19 cellular contexts compared by ENCODE assay signal in genomic region chr7:43626695-43627094, GRCh38. TPM values are rescaled to one million over a fixed set of nuclear protein-coding genes. Genes with fewer than 3 reads are reported as not detected.
DNase-seq lines count a peak whose midpoint lies in the region; ATAC-seq and TF ChIP-seq lines count a peak whose summit lies in the region.
"Had no signal": no experiment of that assay in that cellular context is flagged by ENCODE, and none has a peak within 500 bp of the region (broad histone marks: within the 10 kb centered on the region; RNA-seq: fewer than 3 reads in every experiment).

No MANE protein-coding gene starts in this region.

- ATAC-seq in GM18505 (IDR thresholded peaks at IDR 0.05; ENCODE audit: unreplicated experiment) (no peak), HG03039 (IDR thresholded peaks at IDR 0.05; ENCODE audit: unreplicated experiment) (no peak)
- no peak for ATAC-seq in central memory CD8-positive, alpha-beta T cell (replicated peaks; ENCODE audit: extremely low read depth, poor library complexity, severe bottlenecking)
- no peak for ATAC-seq in stimulated activated effector memory CD8-positive, alpha-beta T cell treated with anti-CD3 and anti-CD28 coated beads, Interleukin-12 subunit alpha, Interleukin-12 subunit beta, amount 100 ng/mL, for 72 hours
- ATAC-seq: sciatic nerve had no signal

- H3K4me1 Mint-ChIP-seq in activated naive CD4-positive, alpha-beta T cell treated with anti-CD3 and anti-CD28 coated beads for 36 hours (ENCODE audit: low read depth): peaks cover 91% of the 10 kb centered on the region
- peaks cover 84% of the 10 kb centered on the region for H3K4me1 Mint-ChIP-seq in central memory CD8-positive, alpha-beta T cell
- peaks cover 79% of the 10 kb centered on the region for H3K4me1 Mint-ChIP-seq in stimulated activated effector memory CD8-positive, alpha-beta T cell treated with anti-CD3 and anti-CD28 coated beads, Interleukin-12 subunit alpha, Interleukin-12 subunit beta, amount 100 ng/mL, for 72 hours

- CTCF ChIA-PET in activated naive CD4-positive, alpha-beta T cell treated with anti-CD3 and anti-CD28 coated beads for 36 hours (lab: Charles Lee): interaction anchor here (1.2 to 4.9 kb wide), 5 partner anchors 21 to 73 kb away, joined by 3 to 48 read pairs (median 7); partner anchors contain the start of gene STK17A

- H3K4me3 Mint-ChIP-seq in activated naive CD4-positive, alpha-beta T cell treated with anti-CD3 and anti-CD28 coated beads for 36 hours: no peak overlapping the region
- H3K4me3 Mint-ChIP-seq in central memory CD8-positive, alpha-beta T cell: peak overlapping the region; percentile 45
- no peak overlapping the region for H3K4me3 Mint-ChIP-seq in stimulated activated effector memory CD8-positive, alpha-beta T cell treated with anti-CD3 and anti-CD28 coated beads, Interleukin-12 subunit alpha, Interleukin-12 subunit beta, amount 100 ng/mL, for 72 hours
- H3K4me3 Mint-ChIP-seq: activated T-helper 1 cell treated with anti-CD3 and anti-CD28 coated beads, Interleukin-12 subunit alpha, Interleukin-12 subunit beta, Interleukin-2, Interleukin-4 antibody, amounts not matched to agents 30 ng/mL and 10 ng/mL and 1 ng/mL, durations not matched to agents 14 hours and 24 hours and 36 hours had no signal

- H3K27ac Mint-ChIP-seq in activated naive CD4-positive, alpha-beta T cell treated with anti-CD3 and anti-CD28 coated beads for 36 hours: peak overlapping the region; percentile 46
- H3K27ac Mint-ChIP-seq in central memory CD8-positive, alpha-beta T cell (ENCODE audit: low read depth): peak overlapping the region; percentile 76
- peak overlapping the region; percentile 75 for H3K27ac Mint-ChIP-seq in stimulated activated effector memory CD8-positive, alpha-beta T cell treated with anti-CD3 and anti-CD28 coated beads, Interleukin-12 subunit alpha, Interleukin-12 subunit beta, amount 100 ng/mL, for 72 hours
- H3K27ac Mint-ChIP-seq: activated T-helper 1 cell treated with anti-CD3 and anti-CD28 coated beads, Interleukin-12 subunit alpha, Interleukin-12 subunit beta, Interleukin-2, Interleukin-4 antibody, amounts not matched to agents 30 ng/mL and 10 ng/mL and 1 ng/mL, durations not matched to agents 14 hours and 24 hours and 36 hours had no signal

- peaks cover 63% of the 10 kb centered on the region for H3K36me3 Mint-ChIP-seq in activated naive CD4-positive, alpha-beta T cell treated with anti-CD3 and anti-CD28 coated beads for 36 hours (ENCODE audit: low read depth)
- H3K36me3 Mint-ChIP-seq in central memory CD8-positive, alpha-beta T cell (ENCODE audit: insufficient read depth): peaks cover 82% of the 10 kb centered on the region
- H3K36me3 Mint-ChIP-seq in stimulated activated effector memory CD8-positive, alpha-beta T cell treated with anti-CD3 and anti-CD28 coated beads, Interleukin-12 subunit alpha, Interleukin-12 subunit beta, amount 100 ng/mL, for 72 hours: peaks cover 27% of the 10 kb centered on the region

- no peaks in the 10 kb centered on the region for H3K9me3 Mint-ChIP-seq in activated naive CD4-positive, alpha-beta T cell treated with anti-CD3 and anti-CD28 coated beads for 36 hours
- no peaks in the 10 kb centered on the region for H3K9me3 Mint-ChIP-seq in central memory CD8-positive, alpha-beta T cell
- H3K9me3 Mint-ChIP-seq in stimulated activated effector memory CD8-positive, alpha-beta T cell treated with anti-CD3 and anti-CD28 coated beads, Interleukin-12 subunit alpha, Interleukin-12 subunit beta, amount 100 ng/mL, for 72 hours: no peaks in the 10 kb centered on the region
- H3K9me3 Mint-ChIP-seq: activated T-helper 1 cell treated with anti-CD3 and anti-CD28 coated beads, Interleukin-12 subunit alpha, Interleukin-12 subunit beta, Interleukin-2, Interleukin-4 antibody, amounts not matched to agents 30 ng/mL and 10 ng/mL and 1 ng/mL, durations not matched to agents 14 hours and 24 hours and 36 hours had no signal

- intact Hi-C loops in activated naive CD4-positive, alpha-beta T cell treated with anti-CD3 and anti-CD28 coated beads for 36 hours (cut with micrococcal nuclease): no loop called here

- no peaks in the 10 kb centered on the region for H3K27me3 Mint-ChIP-seq in activated naive CD4-positive, alpha-beta T cell treated with anti-CD3 and anti-CD28 coated beads for 36 hours (ENCODE audit: low read depth)
- H3K27me3 Mint-ChIP-seq in central memory CD8-positive, alpha-beta T cell: no peaks in the 10 kb centered on the region

- DNase-seq in activated naive CD4-positive, alpha-beta T cell treated with anti-CD3 and anti-CD28 coated beads for 36 hours: no peak
- no peak for DNase-seq in activated naive CD4-positive, alpha-beta T cell treated with Interleukin-2 at 50 U/mL for 16 hours
- no peak for DNase-seq in central memory CD8-positive, alpha-beta T cell (ENCODE audit: low spot score in 2 of 2)
- DNase-seq in stimulated activated effector memory CD8-positive, alpha-beta T cell treated with anti-CD3 and anti-CD28 coated beads, Interleukin-12 subunit alpha, Interleukin-12 subunit beta, amount 100 ng/mL, for 72 hours (ENCODE audit: low spot score in 2 of 2): no peak
- DNase-seq in HCEC 1CT (no peak), NCI-H1048 (lab: John Stamatoyannopoulos, UW) (no peak)
- DNase-seq: activated CD4-positive, CD25-positive, alpha-beta regulatory T cell; activated CD8-positive, alpha-beta memory T cell treated with anti-CD3 and anti-CD28 coated beads for 24 hours; adrenal gland; DMS79; heart right ventricle; NCI-H1694; NCI-H2227 treated with DMSO at 0.1 percent for 48 hours; NCI-H774; OCI-M1 had no signal

- TF ChIP-seq POLR2A in GM18505 (IDR thresholded peaks at IDR 0.05; ENCODE audit: borderline replicate concordance, extremely low read depth, insufficient read depth, insufficient read length): peak; percentile 5

RNA-seq across cellular contexts. Expression of gene STK17A, which starts 43.8 kb away (rescaled TPM):
- total RNA-seq in activated naive CD4-positive, alpha-beta T cell treated with anti-CD3 and anti-CD28 coated beads for 36 hours: 10 to 100 TPM; 48.9 to 52.8 TPM
